Comparison of ENCODE assay signal across 27 cellular contexts in genomic region chr11:70697701-70698100, GRCh38.
"Had no signal": no experiment of that assay in that cellular context is flagged by ENCODE, and none has a peak within 500 bp of the region (broad histone marks: within the 10 kb centered on the region; RNA-seq: fewer than 3 reads in every experiment).

No MANE protein-coding gene starts in this region.

- ATAC-seq: naive thymus-derived CD4-positive, alpha-beta T cell; natural killer cell; psoas muscle; right cardiac atrium; right lobe of liver; stimulated activated memory B cell treated with anti-CD40 and anti-IgM and Interleukin-4, amounts not matched to agents 10 μg/mL and 1 μg/mL and 100 μg/mL, for 72 hours; stimulated activated naive CD8-positive, alpha-beta T cell treated with anti-CD3 and anti-CD28 coated beads, Interleukin-15, amount 100 ng/mL, for 72 hours; stimulated activated naive CD8-positive, alpha-beta T cell treated with anti-CD3 and anti-CD28 coated beads, Interleukin-15, Interleukin-2, amounts not matched to agents 100 U/mL and 50 U/mL, for 24 hours; upper lobe of right lung had no signal

- DNase-seq: naive thymus-derived CD4-positive, alpha-beta T cell; natural killer cell; nucleus accumbens; ovary; right lobe of liver; sigmoid colon; small intestine; stimulated activated CD4-positive, alpha-beta T cell treated with anti-CD3 and anti-CD28 coated beads, Interleukin-12 subunit alpha, Interleukin-12 subunit beta, amount 100 ng/mL, for 4 hours; stimulated activated CD4-positive, alpha-beta T cell treated with anti-CD3 and anti-CD28 coated beads, Interleukin-1b, Interleukin-23, amount 100 ng/mL, for 48 hours; stimulated activated CD4-positive, alpha-beta T cell treated with anti-CD3 and anti-CD28 coated beads, Interleukin-4, amount 100 ng/mL, for 1 hour; stimulated activated CD4-positive, alpha-beta T cell treated with anti-CD3 and anti-CD28 coated beads, Interleukin-4, amount 100 ng/mL, for 4 hours; stimulated activated CD8-positive, alpha-beta memory T cell treated with anti-CD3 and anti-CD28 coated beads, Interleukin-4, amount 100 ng/mL, for 48 hours; stimulated activated naive CD4-positive, alpha-beta T cell; stimulated activated naive CD8-positive, alpha-beta T cell treated with anti-CD3 and anti-CD28 coated beads, Interleukin-15, amount 100 ng/mL, for 72 hours; stimulated activated naive CD8-positive, alpha-beta T cell treated with anti-CD3 and anti-CD28 coated beads, Interleukin-15, Interleukin-2, amounts not matched to agents 100 U/mL and 50 U/mL, for 24 hours; substantia nigra; testis; tibial artery; transverse colon; upper lobe of right lung; uterus had no signal

- H3K79me2 ChIP-seq: parathyroid adenoma had no signal

- H3K9me3 ChIP-seq: neutrophil, ovary, psoas muscle, right lobe of liver, sigmoid colon, suprapubic skin, testis, transverse colon, upper lobe of right lung, uterus had no signal

- H3K4me1 ChIP-seq: parathyroid adenoma, psoas muscle, right lobe of liver, sigmoid colon, suprapubic skin, testis, tibial artery, transverse colon, upper lobe of right lung, uterus had no signal

- H3K9ac ChIP-seq: parathyroid adenoma had no signal

- H3K27me3 ChIP-seq: neutrophil, ovary, right lobe of liver, sigmoid colon, suprapubic skin, testis, transverse colon, upper lobe of right lung, uterus had no signal

- H3K4me3 ChIP-seq: ovary, psoas muscle, right lobe of liver, sigmoid colon, suprapubic skin, testis, tibial artery, transverse colon, upper lobe of right lung, uterus had no signal

- H3K36me3 ChIP-seq: neutrophil, ovary, right lobe of liver, sigmoid colon, suprapubic skin, tibial artery, transverse colon, upper lobe of right lung, uterus had no signal

- H3K27ac ChIP-seq: neutrophil, ovary, parathyroid adenoma, psoas muscle, right lobe of liver, sigmoid colon, suprapubic skin, testis, tibial artery, transverse colon, upper lobe of right lung, uterus had no signal

- H2AFZ ChIP-seq: parathyroid adenoma had no signal
